Comparison of ENCODE assay signal across 27 cellular contexts in the genomic region with DNA sequence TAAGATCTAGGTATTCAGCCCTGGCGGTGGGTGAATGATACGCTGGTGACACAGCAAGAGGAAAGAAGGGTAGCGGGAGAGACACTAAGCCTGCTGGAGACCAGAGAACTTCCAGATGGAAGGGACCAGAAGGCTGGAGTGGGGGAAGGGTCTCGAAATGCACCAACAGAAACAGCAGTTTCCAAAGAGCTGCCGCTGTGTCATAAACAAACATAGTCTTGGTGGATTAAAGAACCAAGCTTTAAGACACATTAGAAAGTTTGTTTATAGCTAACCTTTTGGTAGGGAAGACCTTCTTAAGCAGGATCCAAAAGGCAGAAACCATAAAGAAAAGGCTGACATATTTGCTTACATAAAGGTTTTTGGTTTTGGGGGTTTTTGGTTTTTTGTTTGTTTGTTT. TPM values are rescaled to one million over a fixed set of nuclear protein-coding genes. Genes with fewer than 3 reads are reported as not detected.
A peak's percentile ranks its signal among the peaks of the same experiment; 100 is the strongest.
DNase-seq lines count a peak whose midpoint lies in the region; ATAC-seq, FAIRE-seq and TF ChIP-seq lines count a peak whose summit lies in the region.
"Had no signal": no experiment of that assay in that cellular context is flagged by ENCODE, and none has a peak within 500 bp of the region (broad histone marks: within the 10 kb centered on the region; RNA-seq: fewer than 3 reads in every experiment).

No MANE protein-coding gene starts in this region.

- peaks cover 6% of the 10 kb centered on the region for H3K23me2 ChIP-seq in H9 (ENCODE audit: insufficient read length, low read depth, low read length, poor library complexity, severe bottlenecking)

- H2BK5ac ChIP-seq in H9 (ENCODE audit: insufficient read length, low read length) = no peak overlapping the region

- TF ChIP-seq RAD21 in A549 (conservative IDR thresholded peaks at IDR 0.05 in 1 of 2, IDR thresholded peaks at IDR 0.05 in 1 of 2) = no peak

- TF ChIP-seq EP300 in A549 (IDR thresholded peaks at IDR 0.05) = no peak

- no peak for FAIRE-seq in A549 (lab: Jason Lieb, UNC)
- FAIRE-seq: keratinocyte, small intestine had no signal

- H3K27ac ChIP-seq in A549 (no peak overlapping the region), H9 (ENCODE audit: insufficient read length, low read depth, low read length) (no peak overlapping the region), endodermal cell (ENCODE audit: low read depth, low read length) (no peak overlapping the region)
- H3K27ac ChIP-seq: BLaER1, lower lobe of right lung, suprapubic skin had no signal

- no peaks in the 10 kb centered on the region for H3K79me2 ChIP-seq in H9 (ENCODE audit: insufficient read depth, low read length)

- no peak overlapping the region for H2BK120ac ChIP-seq in H9 (ENCODE audit: low read depth, low read length, poor library complexity, severe bottlenecking)

- H3K79me1 ChIP-seq in H9 (ENCODE audit: insufficient read depth, low read depth, low read length, poor library complexity, severe bottlenecking) = no peaks in the 10 kb centered on the region

- H4K91ac ChIP-seq in H9 (ENCODE audit: insufficient read length, low read depth, low read length) = no peak overlapping the region

- no peak overlapping the region for H2BK12ac ChIP-seq in H9 (ENCODE audit: insufficient read length, low read depth, low read length)

- ATAC-seq in A549 = no peak
- ATAC-seq: activated T-helper 17 cell treated with anti-CD3 and anti-CD28 coated beads, Interleukin-2, amount 50 U/mL, for 72 hours; esophagus mucosa; gastrocnemius medialis had no signal

- DNase-seq in A549 (ENCODE audit: low read depth in 1 of 2, low spot score in 1 of 2) (no peak), H9 (peak; percentile 30), endodermal cell (no peak), neural crest cell (ENCODE audit: low read depth, low spot score) (no peak), epidermal melanocyte (ENCODE audit: insufficient read length, low spot score) (no peak), putamen (ENCODE audit: low spot score) (no peak), GM19240 (ENCODE audit: insufficient read length, low spot score) (no peak), EL (no peak)
- DNase-seq: ACHN; activated CD4-positive, alpha-beta T cell treated with anti-CD3 and anti-CD28 coated beads, Interleukin-2, amount 10 ng/mL, durations not matched to agents 7 days and 5 days; activated naive CD8-positive, alpha-beta T cell treated with anti-CD3 and anti-CD28 coated beads for 36 hours; gastrocnemius medialis; IMR-90; lower lobe of right lung; NCI-H1105; NCI-H774; occipital lobe; retina; small intestine; stimulated activated CD4-positive, alpha-beta T cell treated with anti-CD3 and anti-CD28 coated beads, Interleukin-2, amount 100 ng/mL, for 24 hours; T-helper 9 cell had no signal

- no peak overlapping the region for H4K5ac ChIP-seq in H9 (ENCODE audit: insufficient read length, low read depth, low read length)

- H3T11ph ChIP-seq in H9 (ENCODE audit: low read length) = no peak overlapping the region

- H4K20me1 ChIP-seq in H9 (ENCODE audit: control insufficient read depth, insufficient read depth, insufficient read length) = no peaks in the 10 kb centered on the region
- H4K20me1 ChIP-seq: BLaER1 had no signal

- no peak overlapping the region for H3K18ac ChIP-seq in H9 (ENCODE audit: insufficient read length, low read depth, low read length)

- H3K4me1 ChIP-seq in A549 = peaks cover 7% of the 10 kb centered on the region; the same call in 1 of the 3 replicates
- H3K4me1 ChIP-seq in H9 (ENCODE audit: insufficient read depth, low read length) = peaks cover 2% of the 10 kb centered on the region; the same call in 1 of the 2 replicates
- H3K4me1 ChIP-seq in endodermal cell (ENCODE audit: control insufficient read depth, insufficient read depth, low read length) = peaks cover 6% of the 10 kb centered on the region
- H3K4me1 ChIP-seq: gastrocnemius medialis, lower lobe of right lung, vagina had no signal

- no peaks in the 10 kb centered on the region for H3K9me3 ChIP-seq in A549
- H3K9me3 ChIP-seq in H9 (ENCODE audit: control insufficient read depth, low read depth, low read length) = no peaks in the 10 kb centered on the region
- H3K9me3 ChIP-seq in endodermal cell (ENCODE audit: control insufficient read depth, low read length) = no peaks in the 10 kb centered on the region
- H3K9me3 ChIP-seq: BLaER1, gastrocnemius medialis, lower lobe of right lung, suprapubic skin, vagina had no signal

- H3K23ac ChIP-seq in H9 (ENCODE audit: insufficient read length, low read depth, low read length) = no peak overlapping the region

- H3K27me3 ChIP-seq in H9 (ENCODE audit: insufficient read depth, low read length) (no peaks in the 10 kb centered on the region), endodermal cell (ENCODE audit: control insufficient read depth, insufficient read depth, low read length, poor library complexity, severe bottlenecking) (no peaks in the 10 kb centered on the region)
- H3K27me3 ChIP-seq: BLaER1, gastrocnemius medialis, suprapubic skin, vagina had no signal

- H3K27me3 Mint-ChIP-seq in H9 (ENCODE audit: low read depth) = peaks cover 5% of the 10 kb centered on the region
- peaks cover 6% of the 10 kb centered on the region for H3K27me3 Mint-ChIP-seq in endodermal cell (ENCODE audit: insufficient read depth)
- H3K27me3 Mint-ChIP-seq in neural crest cell (ENCODE audit: low read depth) = no peaks in the 10 kb centered on the region

- TF ChIP-seq CTCF in A549 (IDR thresholded peaks at IDR 0.05) (no peak), H9 (conservative IDR thresholded peaks at IDR 0.05) (no peak), endodermal cell (conservative IDR thresholded peaks at IDR 0.05) (no peak), neural crest cell (conservative IDR thresholded peaks at IDR 0.05) (no peak)

- no peak overlapping the region for H2AK5ac ChIP-seq in H9 (ENCODE audit: insufficient read length, low read length)

- no peak overlapping the region for H2BK20ac ChIP-seq in H9 (ENCODE audit: low read depth, low read length, poor library complexity, severe bottlenecking)

- H3K4me2 ChIP-seq in A549 = peak overlapping the region; percentile 26; the same call in 1 of the 3 replicates
- no peak overlapping the region for H3K4me2 ChIP-seq in H9 (ENCODE audit: insufficient read depth, insufficient read length, low read length)
- H3K4me2 ChIP-seq: BLaER1 had no signal

- WGBS in A549 (ENCODE audit: missing lambda C conversion rate) = 74% methylated on average over 5 of the region's 5 CpGs
- WGBS in H9 (ENCODE audit: extremely low coverage, insufficient read length, low lambda C conversion rate) = no CpG with 5 or more reads among the region's 5 CpGs
- WGBS in endodermal cell (ENCODE audit: insufficient coverage in 1 of 2, insufficient read length in 1 of 2), 2 experiments = 93 to 94% methylated on average over 5 of the region's 5 CpGs

- H3K14ac ChIP-seq in H9 (ENCODE audit: insufficient read depth, low read length) = no peak overlapping the region

- no peaks in the 10 kb centered on the region for H3K36me3 ChIP-seq in endodermal cell (ENCODE audit: control insufficient read depth, insufficient read depth, low read length)
- H3K36me3 ChIP-seq: BLaER1, gastrocnemius medialis, lower lobe of right lung, vagina had no signal

- H3K4me3 Mint-ChIP-seq in H9 (peak overlapping the region in 1 of 2 experiments; percentile 11; a peak in 1 of 5 replicates), endodermal cell (peak overlapping the region; percentile 56), neural crest cell (peak overlapping the region; percentile 78)
- H3K4me3 Mint-ChIP-seq: activated CD4-positive, alpha-beta T cell treated with anti-CD3 and anti-CD28 coated beads, Interleukin-2, amount 10 ng/mL, durations not matched to agents 7 days and 5 days; activated naive CD8-positive, alpha-beta T cell treated with anti-CD3 and anti-CD28 coated beads for 36 hours had no signal

- H3K9ac ChIP-seq in H9 (ENCODE audit: extremely low read depth, insufficient read length, low read length) (no peak overlapping the region), endodermal cell (ENCODE audit: extremely low read depth, low read length, poor library complexity, severe bottlenecking) (no peak overlapping the region)
- H3K9ac ChIP-seq: BLaER1 had no signal

- H3K4me1 Mint-ChIP-seq in H9 (peaks cover 8 to 15% of the 10 kb centered on the region in 2 experiments), endodermal cell (peaks cover 15% of the 10 kb centered on the region), neural crest cell (peaks cover 37% of the 10 kb centered on the region)
- H3K4me1 Mint-ChIP-seq: activated naive CD8-positive, alpha-beta T cell treated with anti-CD3 and anti-CD28 coated beads for 36 hours; activated T-helper 17 cell treated with anti-CD3 and anti-CD28 coated beads, Interleukin-2, amount 50 U/mL, for 72 hours had no signal

- POLR2A ChIA-PET in A549 (lab: Yijun Ruan, JAX) = no interaction called here

- H3K56ac ChIP-seq in H9 (ENCODE audit: insufficient read length, low read depth, low read length) = no peak overlapping the region

- H3K4ac ChIP-seq in H9 (ENCODE audit: low read depth, low read length) = no peak overlapping the region

- no peak overlapping the region for H2BK15ac ChIP-seq in H9 (ENCODE audit: low read depth, low read length)

- no peak overlapping the region for H3K27ac Mint-ChIP-seq in H9
- H3K27ac Mint-ChIP-seq in endodermal cell = no peak overlapping the region
- H3K27ac Mint-ChIP-seq in neural crest cell (ENCODE audit: unreplicated experiment) = peak overlapping the region; percentile 27
- H3K27ac Mint-ChIP-seq: activated CD4-positive, alpha-beta T cell treated with anti-CD3 and anti-CD28 coated beads, Interleukin-2, amount 10 ng/mL, durations not matched to agents 7 days and 5 days; activated naive CD8-positive, alpha-beta T cell treated with anti-CD3 and anti-CD28 coated beads for 36 hours; activated T-helper 17 cell treated with anti-CD3 and anti-CD28 coated beads, Interleukin-2, amount 50 U/mL, for 72 hours had no signal

- no peak overlapping the region for H3K4me3 ChIP-seq in A549
- H3K4me3 ChIP-seq in endodermal cell (ENCODE audit: low read length) = no peak overlapping the region
- H3K4me3 ChIP-seq: BLaER1, lower lobe of right lung had no signal

- H3K9me3 Mint-ChIP-seq in H9 (no peaks in the 10 kb centered on the region), endodermal cell (no peaks in the 10 kb centered on the region), neural crest cell (no peaks in the 10 kb centered on the region)
- H3K9me3 Mint-ChIP-seq: activated CD4-positive, alpha-beta T cell treated with anti-CD3 and anti-CD28 coated beads, Interleukin-2, amount 10 ng/mL, durations not matched to agents 7 days and 5 days; activated naive CD8-positive, alpha-beta T cell treated with anti-CD3 and anti-CD28 coated beads for 36 hours; activated T-helper 17 cell treated with anti-CD3 and anti-CD28 coated beads, Interleukin-2, amount 50 U/mL, for 72 hours had no signal

- no peak for TF ChIP-seq POLR2A in A549 (IDR thresholded peaks at IDR 0.05; ENCODE audit: low read length)

- H2AFZ ChIP-seq in H9 (ENCODE audit: low read length) = no peak overlapping the region

- CTCF ChIA-PET in A549 (lab: Yijun Ruan, JAX) = interaction anchor here (1.0 to 2.0 kb wide), 6 partner anchors 14 to 767 kb away, joined by 3 to 7 read pairs (median 5); no protein-coding TSS in a partner anchor

- no peak overlapping the region for H4K8ac ChIP-seq in H9 (replicated peaks; ENCODE audit: insufficient read length, low read depth, low read length)

- H3K36me3 Mint-ChIP-seq in H9 (ENCODE audit: insufficient read depth in 1 of 3, low read depth in 3 of 3) (no peaks in the 10 kb centered on the region), endodermal cell (ENCODE audit: low read depth) (no peaks in the 10 kb centered on the region), neural crest cell (ENCODE audit: low read depth) (no peaks in the 10 kb centered on the region)
- H3K36me3 Mint-ChIP-seq: activated naive CD8-positive, alpha-beta T cell treated with anti-CD3 and anti-CD28 coated beads for 36 hours had no signal

RNA-seq across cellular contexts. Expression of gene TRPV3, which starts 20.9 kb away (rescaled TPM):
- 1.2 TPM in 2 replicates for polyA plus RNA-seq in A549 (2011; rRNA removed)
- 0.60 and 0.86 TPM in 2 replicates for polyA plus RNA-seq in A549 (2012; cell fraction: cytosol; rRNA removed)
- 1.2 and 2.1 TPM in 2 replicates for polyA plus RNA-seq in A549 (2012; cell fraction: nucleus; rRNA removed)
- 0.44 to 0.54 TPM (median 0.46 TPM) in 3 replicates for polyA plus RNA-seq in A549 (2017; fragmentation: RNase III; extraction: RNeasy Plus Mini Kit Qiagen cat#74134 plus additional on column Dnase treatment)
- 1.8 and 6.7 TPM in 2 replicates for polyA minus RNA-seq in A549 (2011; rRNA and poly(A)+ RNA removed)
- 0.63 and 1.2 TPM in 2 replicates for total RNA-seq in H9 (2021)
- total RNA-seq in endodermal cell = 10 to 100 TPM in 1 of 2 donors, 1 to 10 TPM in 1; 6.2 to 11.3 TPM
- 3.8 TPM for polyA plus RNA-seq in endodermal cell (2013, experiment 1 of 2)
- 3.8 TPM for polyA plus RNA-seq in endodermal cell (2013, experiment 2 of 2)
- 2.1 and 2.3 TPM in 2 replicates for total RNA-seq in neural crest cell
